In genomic region chr11:37597776-37598175, GRCh38 we compare ENCODE assay signal across 1 cellular context.
TF ChIP-seq lines count a peak whose summit lies in the region.

No MANE protein-coding gene starts in this region.

TF ChIP-seq in GM23338, 12 proteins besides CTCF, POLR2A, EP300 and RAD21 (continued from another document):
- TF ChIP-seq, protein P1, sequence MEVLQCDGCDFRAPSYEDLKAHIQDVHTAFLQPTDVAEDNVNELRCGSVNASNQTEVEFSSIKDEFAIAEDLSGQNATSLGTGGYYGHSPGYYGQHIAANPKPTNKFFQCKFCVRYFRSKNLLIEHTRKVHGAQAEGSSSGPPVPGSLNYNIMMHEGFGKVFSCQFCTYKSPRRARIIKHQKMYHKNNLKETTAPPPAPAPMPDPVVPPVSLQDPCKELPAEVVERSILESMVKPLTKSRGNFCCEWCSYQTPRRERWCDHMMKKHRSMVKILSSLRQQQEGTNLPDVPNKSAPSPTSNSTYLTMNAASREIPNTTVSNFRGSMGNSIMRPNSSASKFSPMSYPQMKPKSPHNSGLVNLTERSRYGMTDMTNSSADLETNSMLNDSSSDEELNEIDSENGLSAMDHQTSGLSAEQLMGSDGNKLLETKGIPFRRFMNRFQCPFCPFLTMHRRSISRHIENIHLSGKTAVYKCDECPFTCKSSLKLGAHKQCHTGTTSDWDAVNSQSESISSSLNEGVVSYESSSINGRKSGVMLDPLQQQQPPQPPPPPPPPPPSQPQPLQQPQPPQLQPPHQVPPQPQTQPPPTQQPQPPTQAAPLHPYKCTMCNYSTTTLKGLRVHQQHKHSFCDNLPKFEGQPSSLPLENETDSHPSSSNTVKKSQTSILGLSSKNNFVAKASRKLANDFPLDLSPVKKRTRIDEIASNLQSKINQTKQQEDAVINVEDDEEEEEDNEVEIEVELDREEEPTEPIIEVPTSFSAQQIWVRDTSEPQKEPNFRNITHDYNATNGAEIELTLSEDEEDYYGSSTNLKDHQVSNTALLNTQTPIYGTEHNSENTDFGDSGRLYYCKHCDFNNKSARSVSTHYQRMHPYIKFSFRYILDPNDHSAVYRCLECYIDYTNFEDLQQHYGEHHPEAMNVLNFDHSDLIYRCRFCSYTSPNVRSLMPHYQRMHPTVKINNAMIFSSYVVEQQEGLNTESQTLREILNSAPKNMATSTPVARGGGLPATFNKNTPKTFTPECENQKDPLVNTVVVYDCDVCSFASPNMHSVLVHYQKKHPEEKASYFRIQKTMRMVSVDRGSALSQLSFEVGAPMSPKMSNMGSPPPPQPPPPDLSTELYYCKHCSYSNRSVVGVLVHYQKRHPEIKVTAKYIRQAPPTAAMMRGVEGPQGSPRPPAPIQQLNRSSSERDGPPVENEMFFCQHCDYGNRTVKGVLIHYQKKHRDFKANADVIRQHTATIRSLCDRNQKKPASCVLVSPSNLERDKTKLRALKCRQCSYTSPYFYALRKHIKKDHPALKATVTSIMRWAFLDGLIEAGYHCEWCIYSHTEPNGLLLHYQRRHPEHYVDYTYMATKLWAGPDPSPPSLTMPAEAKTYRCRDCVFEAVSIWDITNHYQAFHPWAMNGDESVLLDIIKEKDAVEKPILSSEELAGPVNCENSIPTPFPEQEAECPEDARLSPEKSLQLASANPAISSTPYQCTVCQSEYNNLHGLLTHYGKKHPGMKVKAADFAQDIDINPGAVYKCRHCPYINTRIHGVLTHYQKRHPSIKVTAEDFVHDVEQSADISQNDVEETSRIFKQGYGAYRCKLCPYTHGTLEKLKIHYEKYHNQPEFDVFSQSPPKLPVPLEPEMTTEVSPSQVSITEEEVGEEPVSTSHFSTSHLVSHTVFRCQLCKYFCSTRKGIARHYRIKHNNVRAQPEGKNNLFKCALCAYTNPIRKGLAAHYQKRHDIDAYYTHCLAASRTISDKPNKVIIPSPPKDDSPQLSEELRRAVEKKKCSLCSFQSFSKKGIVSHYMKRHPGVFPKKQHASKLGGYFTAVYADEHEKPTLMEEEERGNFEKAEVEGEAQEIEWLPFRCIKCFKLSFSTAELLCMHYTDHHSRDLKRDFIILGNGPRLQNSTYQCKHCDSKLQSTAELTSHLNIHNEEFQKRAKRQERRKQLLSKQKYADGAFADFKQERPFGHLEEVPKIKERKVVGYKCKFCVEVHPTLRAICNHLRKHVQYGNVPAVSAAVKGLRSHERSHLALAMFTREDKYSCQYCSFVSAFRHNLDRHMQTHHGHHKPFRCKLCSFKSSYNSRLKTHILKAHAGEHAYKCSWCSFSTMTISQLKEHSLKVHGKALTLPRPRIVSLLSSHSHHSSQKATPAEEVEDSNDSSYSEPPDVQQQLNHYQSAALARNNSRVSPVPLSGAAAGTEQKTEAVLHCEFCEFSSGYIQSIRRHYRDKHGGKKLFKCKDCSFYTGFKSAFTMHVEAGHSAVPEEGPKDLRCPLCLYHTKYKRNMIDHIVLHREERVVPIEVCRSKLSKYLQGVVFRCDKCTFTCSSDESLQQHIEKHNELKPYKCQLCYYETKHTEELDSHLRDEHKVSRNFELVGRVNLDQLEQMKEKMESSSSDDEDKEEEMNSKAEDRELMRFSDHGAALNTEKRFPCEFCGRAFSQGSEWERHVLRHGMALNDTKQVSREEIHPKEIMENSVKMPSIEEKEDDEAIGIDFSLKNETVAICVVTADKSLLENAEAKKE (CRISPR knock-in tag; IDR thresholded peaks at IDR 0.05): peak; percentile 97
- TF ChIP-seq ETS1 (IDR thresholded peaks at IDR 0.05) (no peak), ZNF331 (CRISPR knock-in tag; IDR thresholded peaks at IDR 0.05; ENCODE audit: low read depth) (no peak), REST (IDR thresholded peaks at IDR 0.05; ENCODE audit: unreplicated experiment) (no peak), CREB1 (CRISPR knock-in tag; IDR thresholded peaks at IDR 0.05; ENCODE audit: low read depth) (no peak), ZNF114 (CRISPR knock-in tag; IDR thresholded peaks at IDR 0.05) (peak; percentile 27; the same call in 1 of the 2 replicates), JUNB (IDR thresholded peaks at IDR 0.05; ENCODE audit: unreplicated experiment) (no peak), NANOG (IDR thresholded peaks at IDR 0.05; ENCODE audit: borderline replicate concordance) (no peak)
